In the genomic region with DNA sequence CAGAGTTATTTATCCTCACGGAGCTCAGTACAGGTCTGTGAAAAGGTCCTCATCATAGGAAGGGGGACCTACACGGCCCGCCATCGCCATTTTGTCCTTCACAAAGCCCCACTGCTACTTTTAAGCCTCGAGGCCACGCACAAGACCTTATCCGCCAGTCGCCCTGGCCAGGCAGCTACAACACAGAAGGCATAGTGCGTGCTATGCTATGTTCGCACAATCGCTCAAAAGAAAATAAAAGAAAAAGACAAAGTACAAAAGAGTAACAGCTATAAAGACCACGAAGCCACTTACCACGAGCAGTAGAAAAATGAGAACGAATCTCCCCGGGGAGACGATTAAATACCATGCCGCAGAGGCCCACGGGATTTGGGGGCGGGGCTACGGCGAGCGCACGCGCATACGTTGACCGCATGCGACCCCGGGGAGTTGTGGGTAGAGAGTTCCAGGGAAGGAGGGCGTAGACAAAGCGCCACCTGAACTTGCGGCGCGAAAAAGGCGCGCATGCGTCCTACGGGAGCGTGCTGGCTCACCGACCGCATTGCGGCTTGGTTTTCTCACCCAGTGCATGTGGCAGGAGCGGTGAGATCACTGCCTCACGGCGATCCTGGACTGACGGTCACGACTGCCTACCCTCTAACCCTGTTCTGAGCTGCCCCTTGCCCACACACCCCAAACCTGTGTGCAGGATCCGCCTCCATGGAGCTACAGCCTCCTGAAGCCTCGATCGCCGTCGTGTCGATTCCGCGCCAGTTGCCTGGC, we compare ENCODE assay signal across 1 cellular context.
TF ChIP-seq lines count a peak whose summit lies in the region.

No MANE protein-coding gene starts in this region.

TF ChIP-seq in K562, 482 proteins besides CTCF, POLR2A, EP300 and RAD21 (continued from another document and continues in another):
- TF ChIP-seq, protein P1, sequence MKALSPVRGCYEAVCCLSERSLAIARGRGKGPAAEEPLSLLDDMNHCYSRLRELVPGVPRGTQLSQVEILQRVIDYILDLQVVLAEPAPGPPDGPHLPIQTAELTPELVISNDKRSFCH (CRISPR knock-in tag; IDR thresholded peaks at IDR 0.05), result no peak
- TF ChIP-seq, protein P1 (tag; IDR thresholded peaks at IDR 0.05), result peak; percentile 73; the same call in 1 of the 2 replicates
- TF ChIP-seq, protein P2, sequence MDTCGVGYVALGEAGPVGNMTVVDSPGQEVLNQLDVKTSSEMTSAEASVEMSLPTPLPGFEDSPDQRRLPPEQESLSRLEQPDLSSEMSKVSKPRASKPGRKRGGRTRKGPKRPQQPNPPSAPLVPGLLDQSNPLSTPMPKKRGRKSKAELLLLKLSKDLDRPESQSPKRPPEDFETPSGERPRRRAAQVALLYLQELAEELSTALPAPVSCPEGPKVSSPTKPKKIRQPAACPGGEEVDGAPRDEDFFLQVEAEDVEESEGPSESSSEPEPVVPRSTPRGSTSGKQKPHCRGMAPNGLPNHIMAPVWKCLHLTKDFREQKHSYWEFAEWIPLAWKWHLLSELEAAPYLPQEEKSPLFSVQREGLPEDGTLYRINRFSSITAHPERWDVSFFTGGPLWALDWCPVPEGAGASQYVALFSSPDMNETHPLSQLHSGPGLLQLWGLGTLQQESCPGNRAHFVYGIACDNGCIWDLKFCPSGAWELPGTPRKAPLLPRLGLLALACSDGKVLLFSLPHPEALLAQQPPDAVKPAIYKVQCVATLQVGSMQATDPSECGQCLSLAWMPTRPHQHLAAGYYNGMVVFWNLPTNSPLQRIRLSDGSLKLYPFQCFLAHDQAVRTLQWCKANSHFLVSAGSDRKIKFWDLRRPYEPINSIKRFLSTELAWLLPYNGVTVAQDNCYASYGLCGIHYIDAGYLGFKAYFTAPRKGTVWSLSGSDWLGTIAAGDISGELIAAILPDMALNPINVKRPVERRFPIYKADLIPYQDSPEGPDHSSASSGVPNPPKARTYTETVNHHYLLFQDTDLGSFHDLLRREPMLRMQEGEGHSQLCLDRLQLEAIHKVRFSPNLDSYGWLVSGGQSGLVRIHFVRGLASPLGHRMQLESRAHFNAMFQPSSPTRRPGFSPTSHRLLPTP (IDR thresholded peaks at IDR 0.05; ENCODE audit: borderline replicate concordance, extremely low read depth, insufficient read length), result no peak
- TF ChIP-seq ZBTB8A (IDR thresholded peaks at IDR 0.05; ENCODE audit: partially characterized antibody) (no peak), NUFIP1 (IDR thresholded peaks at IDR 0.05; ENCODE audit: partially characterized antibody) (no peak), ZNF717 (CRISPR knock-in tag; IDR thresholded peaks at IDR 0.05) (peak; percentile 75; the same call in 1 of the 2 replicates), THRAP3 (IDR thresholded peaks at IDR 0.05; ENCODE audit: borderline replicate concordance) (peak; percentile 94), PPARD (CRISPR knock-in tag; IDR thresholded peaks at IDR 0.05) (no peak), GTF2A2 (tag; IDR thresholded peaks at IDR 0.05) (peak; percentile 96), MTF1 (CRISPR knock-in tag; IDR thresholded peaks at IDR 0.05; ENCODE audit: borderline replicate concordance) (no peak), ZNF695 (CRISPR knock-in tag; IDR thresholded peaks at IDR 0.05) (0 out of 2 replicates have a peak, but pooled peaks have one; percentile 16), SMARCA5 (IDR thresholded peaks at IDR 0.05) (no peak), U2AF1 (optimal IDR thresholded peaks at IDR 0.05; ENCODE audit: low read depth, low read length) (peak; percentile 5), HCFC1 (IDR thresholded peaks at IDR 0.05; ENCODE audit: low read depth, low read length) (peak; percentile 40), ZNF239 (CRISPR knock-in tag; IDR thresholded peaks at IDR 0.05) (no peak), TCF7 (IDR thresholded peaks at IDR 0.05; ENCODE audit: borderline replicate concordance) (peak; percentile 32; the same call in 1 of the 2 replicates), NR1H2 (CRISPR knock-in tag; IDR thresholded peaks at IDR 0.05) (no peak), RBM34 (IDR thresholded peaks at IDR 0.05; ENCODE audit: borderline replicate concordance, insufficient read depth, low read length) (no peak), CBX3 (IDR thresholded peaks at IDR 0.05; ENCODE audit: borderline replicate concordance in 1 of 2, low read length in 2 of 2) (peak in 1 of 2 experiments; percentile 77; a peak in 1 of 3 replicates), ZFX (CRISPR knock-in tag; IDR thresholded peaks at IDR 0.05) (peak; percentile 60), ZNF561 (CRISPR knock-in tag; conservative IDR thresholded peaks at IDR 0.05) (no peak), OTX1 (CRISPR knock-in tag; IDR thresholded peaks at IDR 0.05) (peak; percentile 95), ZBTB17 (CRISPR knock-in tag; IDR thresholded peaks at IDR 0.05) (no peak)
- TF ChIP-seq, protein P3, sequence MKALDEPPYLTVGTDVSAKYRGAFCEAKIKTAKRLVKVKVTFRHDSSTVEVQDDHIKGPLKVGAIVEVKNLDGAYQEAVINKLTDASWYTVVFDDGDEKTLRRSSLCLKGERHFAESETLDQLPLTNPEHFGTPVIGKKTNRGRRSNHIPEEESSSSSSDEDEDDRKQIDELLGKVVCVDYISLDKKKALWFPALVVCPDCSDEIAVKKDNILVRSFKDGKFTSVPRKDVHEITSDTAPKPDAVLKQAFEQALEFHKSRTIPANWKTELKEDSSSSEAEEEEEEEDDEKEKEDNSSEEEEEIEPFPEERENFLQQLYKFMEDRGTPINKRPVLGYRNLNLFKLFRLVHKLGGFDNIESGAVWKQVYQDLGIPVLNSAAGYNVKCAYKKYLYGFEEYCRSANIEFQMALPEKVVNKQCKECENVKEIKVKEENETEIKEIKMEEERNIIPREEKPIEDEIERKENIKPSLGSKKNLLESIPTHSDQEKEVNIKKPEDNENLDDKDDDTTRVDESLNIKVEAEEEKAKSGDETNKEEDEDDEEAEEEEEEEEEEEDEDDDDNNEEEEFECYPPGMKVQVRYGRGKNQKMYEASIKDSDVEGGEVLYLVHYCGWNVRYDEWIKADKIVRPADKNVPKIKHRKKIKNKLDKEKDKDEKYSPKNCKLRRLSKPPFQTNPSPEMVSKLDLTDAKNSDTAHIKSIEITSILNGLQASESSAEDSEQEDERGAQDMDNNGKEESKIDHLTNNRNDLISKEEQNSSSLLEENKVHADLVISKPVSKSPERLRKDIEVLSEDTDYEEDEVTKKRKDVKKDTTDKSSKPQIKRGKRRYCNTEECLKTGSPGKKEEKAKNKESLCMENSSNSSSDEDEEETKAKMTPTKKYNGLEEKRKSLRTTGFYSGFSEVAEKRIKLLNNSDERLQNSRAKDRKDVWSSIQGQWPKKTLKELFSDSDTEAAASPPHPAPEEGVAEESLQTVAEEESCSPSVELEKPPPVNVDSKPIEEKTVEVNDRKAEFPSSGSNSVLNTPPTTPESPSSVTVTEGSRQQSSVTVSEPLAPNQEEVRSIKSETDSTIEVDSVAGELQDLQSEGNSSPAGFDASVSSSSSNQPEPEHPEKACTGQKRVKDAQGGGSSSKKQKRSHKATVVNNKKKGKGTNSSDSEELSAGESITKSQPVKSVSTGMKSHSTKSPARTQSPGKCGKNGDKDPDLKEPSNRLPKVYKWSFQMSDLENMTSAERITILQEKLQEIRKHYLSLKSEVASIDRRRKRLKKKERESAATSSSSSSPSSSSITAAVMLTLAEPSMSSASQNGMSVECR (CRISPR knock-in tag; IDR thresholded peaks at IDR 0.05), result peak; percentile 74
- TF ChIP-seq, protein P4, sequence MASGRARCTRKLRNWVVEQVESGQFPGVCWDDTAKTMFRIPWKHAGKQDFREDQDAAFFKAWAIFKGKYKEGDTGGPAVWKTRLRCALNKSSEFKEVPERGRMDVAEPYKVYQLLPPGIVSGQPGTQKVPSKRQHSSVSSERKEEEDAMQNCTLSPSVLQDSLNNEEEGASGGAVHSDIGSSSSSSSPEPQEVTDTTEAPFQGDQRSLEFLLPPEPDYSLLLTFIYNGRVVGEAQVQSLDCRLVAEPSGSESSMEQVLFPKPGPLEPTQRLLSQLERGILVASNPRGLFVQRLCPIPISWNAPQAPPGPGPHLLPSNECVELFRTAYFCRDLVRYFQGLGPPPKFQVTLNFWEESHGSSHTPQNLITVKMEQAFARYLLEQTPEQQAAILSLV (tag; IDR thresholded peaks at IDR 0.05), result peak; percentile 30; the same call in 1 of the 2 replicates
- TF ChIP-seq, protein P5, sequence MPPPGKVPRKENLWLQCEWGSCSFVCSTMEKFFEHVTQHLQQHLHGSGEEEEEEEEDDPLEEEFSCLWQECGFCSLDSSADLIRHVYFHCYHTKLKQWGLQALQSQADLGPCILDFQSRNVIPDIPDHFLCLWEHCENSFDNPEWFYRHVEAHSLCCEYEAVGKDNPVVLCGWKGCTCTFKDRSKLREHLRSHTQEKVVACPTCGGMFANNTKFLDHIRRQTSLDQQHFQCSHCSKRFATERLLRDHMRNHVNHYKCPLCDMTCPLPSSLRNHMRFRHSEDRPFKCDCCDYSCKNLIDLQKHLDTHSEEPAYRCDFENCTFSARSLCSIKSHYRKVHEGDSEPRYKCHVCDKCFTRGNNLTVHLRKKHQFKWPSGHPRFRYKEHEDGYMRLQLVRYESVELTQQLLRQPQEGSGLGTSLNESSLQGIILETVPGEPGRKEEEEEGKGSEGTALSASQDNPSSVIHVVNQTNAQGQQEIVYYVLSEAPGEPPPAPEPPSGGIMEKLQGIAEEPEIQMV (tag; conservative IDR thresholded peaks at IDR 0.05; ENCODE audit: low read depth), result no peak
- TF ChIP-seq, protein P6, sequence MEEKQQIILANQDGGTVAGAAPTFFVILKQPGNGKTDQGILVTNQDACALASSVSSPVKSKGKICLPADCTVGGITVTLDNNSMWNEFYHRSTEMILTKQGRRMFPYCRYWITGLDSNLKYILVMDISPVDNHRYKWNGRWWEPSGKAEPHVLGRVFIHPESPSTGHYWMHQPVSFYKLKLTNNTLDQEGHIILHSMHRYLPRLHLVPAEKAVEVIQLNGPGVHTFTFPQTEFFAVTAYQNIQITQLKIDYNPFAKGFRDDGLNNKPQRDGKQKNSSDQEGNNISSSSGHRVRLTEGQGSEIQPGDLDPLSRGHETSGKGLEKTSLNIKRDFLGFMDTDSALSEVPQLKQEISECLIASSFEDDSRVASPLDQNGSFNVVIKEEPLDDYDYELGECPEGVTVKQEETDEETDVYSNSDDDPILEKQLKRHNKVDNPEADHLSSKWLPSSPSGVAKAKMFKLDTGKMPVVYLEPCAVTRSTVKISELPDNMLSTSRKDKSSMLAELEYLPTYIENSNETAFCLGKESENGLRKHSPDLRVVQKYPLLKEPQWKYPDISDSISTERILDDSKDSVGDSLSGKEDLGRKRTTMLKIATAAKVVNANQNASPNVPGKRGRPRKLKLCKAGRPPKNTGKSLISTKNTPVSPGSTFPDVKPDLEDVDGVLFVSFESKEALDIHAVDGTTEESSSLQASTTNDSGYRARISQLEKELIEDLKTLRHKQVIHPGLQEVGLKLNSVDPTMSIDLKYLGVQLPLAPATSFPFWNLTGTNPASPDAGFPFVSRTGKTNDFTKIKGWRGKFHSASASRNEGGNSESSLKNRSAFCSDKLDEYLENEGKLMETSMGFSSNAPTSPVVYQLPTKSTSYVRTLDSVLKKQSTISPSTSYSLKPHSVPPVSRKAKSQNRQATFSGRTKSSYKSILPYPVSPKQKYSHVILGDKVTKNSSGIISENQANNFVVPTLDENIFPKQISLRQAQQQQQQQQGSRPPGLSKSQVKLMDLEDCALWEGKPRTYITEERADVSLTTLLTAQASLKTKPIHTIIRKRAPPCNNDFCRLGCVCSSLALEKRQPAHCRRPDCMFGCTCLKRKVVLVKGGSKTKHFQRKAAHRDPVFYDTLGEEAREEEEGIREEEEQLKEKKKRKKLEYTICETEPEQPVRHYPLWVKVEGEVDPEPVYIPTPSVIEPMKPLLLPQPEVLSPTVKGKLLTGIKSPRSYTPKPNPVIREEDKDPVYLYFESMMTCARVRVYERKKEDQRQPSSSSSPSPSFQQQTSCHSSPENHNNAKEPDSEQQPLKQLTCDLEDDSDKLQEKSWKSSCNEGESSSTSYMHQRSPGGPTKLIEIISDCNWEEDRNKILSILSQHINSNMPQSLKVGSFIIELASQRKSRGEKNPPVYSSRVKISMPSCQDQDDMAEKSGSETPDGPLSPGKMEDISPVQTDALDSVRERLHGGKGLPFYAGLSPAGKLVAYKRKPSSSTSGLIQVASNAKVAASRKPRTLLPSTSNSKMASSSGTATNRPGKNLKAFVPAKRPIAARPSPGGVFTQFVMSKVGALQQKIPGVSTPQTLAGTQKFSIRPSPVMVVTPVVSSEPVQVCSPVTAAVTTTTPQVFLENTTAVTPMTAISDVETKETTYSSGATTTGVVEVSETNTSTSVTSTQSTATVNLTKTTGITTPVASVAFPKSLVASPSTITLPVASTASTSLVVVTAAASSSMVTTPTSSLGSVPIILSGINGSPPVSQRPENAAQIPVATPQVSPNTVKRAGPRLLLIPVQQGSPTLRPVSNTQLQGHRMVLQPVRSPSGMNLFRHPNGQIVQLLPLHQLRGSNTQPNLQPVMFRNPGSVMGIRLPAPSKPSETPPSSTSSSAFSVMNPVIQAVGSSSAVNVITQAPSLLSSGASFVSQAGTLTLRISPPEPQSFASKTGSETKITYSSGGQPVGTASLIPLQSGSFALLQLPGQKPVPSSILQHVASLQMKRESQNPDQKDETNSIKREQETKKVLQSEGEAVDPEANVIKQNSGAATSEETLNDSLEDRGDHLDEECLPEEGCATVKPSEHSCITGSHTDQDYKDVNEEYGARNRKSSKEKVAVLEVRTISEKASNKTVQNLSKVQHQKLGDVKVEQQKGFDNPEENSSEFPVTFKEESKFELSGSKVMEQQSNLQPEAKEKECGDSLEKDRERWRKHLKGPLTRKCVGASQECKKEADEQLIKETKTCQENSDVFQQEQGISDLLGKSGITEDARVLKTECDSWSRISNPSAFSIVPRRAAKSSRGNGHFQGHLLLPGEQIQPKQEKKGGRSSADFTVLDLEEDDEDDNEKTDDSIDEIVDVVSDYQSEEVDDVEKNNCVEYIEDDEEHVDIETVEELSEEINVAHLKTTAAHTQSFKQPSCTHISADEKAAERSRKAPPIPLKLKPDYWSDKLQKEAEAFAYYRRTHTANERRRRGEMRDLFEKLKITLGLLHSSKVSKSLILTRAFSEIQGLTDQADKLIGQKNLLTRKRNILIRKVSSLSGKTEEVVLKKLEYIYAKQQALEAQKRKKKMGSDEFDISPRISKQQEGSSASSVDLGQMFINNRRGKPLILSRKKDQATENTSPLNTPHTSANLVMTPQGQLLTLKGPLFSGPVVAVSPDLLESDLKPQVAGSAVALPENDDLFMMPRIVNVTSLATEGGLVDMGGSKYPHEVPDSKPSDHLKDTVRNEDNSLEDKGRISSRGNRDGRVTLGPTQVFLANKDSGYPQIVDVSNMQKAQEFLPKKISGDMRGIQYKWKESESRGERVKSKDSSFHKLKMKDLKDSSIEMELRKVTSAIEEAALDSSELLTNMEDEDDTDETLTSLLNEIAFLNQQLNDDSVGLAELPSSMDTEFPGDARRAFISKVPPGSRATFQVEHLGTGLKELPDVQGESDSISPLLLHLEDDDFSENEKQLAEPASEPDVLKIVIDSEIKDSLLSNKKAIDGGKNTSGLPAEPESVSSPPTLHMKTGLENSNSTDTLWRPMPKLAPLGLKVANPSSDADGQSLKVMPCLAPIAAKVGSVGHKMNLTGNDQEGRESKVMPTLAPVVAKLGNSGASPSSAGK (IDR thresholded peaks at IDR 0.05), result peak; percentile 98
- TF ChIP-seq, protein P7, sequence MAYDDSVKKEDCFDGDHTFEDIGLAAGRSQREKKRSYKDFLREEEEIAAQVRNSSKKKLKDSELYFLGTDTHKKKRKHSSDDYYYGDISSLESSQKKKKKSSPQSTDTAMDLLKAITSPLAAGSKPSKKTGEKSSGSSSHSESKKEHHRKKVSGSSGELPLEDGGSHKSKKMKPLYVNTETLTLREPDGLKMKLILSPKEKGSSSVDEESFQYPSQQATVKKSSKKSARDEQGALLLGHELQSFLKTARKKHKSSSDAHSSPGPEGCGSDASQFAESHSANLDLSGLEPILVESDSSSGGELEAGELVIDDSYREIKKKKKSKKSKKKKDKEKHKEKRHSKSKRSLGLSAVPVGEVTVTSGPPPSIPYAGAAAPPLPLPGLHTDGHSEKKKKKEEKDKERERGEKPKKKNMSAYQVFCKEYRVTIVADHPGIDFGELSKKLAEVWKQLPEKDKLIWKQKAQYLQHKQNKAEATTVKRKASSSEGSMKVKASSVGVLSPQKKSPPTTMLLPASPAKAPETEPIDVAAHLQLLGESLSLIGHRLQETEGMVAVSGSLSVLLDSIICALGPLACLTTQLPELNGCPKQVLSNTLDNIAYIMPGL (CRISPR knock-in tag; IDR thresholded peaks at IDR 0.05), result peak; percentile 35; the same call in 1 of the 2 replicates
